In the genomic region with DNA sequence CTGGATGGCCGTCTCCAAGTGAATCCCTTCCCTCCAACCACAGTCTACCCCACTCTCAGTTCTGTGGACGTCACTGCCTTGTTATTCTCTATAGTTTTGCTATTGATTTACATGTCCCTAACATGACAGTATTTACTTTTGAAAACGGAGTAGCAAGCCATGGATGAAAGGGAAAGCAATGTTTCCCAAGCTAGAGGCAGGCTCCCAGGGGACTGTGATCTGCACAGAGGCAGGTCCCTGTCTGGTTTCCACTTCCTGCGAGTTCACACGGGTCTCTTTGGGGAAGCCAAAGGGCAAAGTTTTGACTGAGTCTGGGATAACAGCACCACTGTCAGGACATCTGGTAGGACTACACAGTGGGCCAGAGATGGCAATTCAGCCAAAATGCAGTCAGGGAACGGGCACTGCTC, we compare ENCODE assay signal across 8 cellular contexts. TPM values are rescaled to one million over a fixed set of nuclear protein-coding genes. Genes with fewer than 3 reads are reported as not detected.
DNase-seq lines count a peak whose midpoint lies in the region; ATAC-seq lines count a peak whose summit lies in the region.

No MANE protein-coding gene starts in this region.

- H3K36me3 ChIP-seq in neuronal stem cell (replicated peaks in 1 of 2; ENCODE audit: control insufficient read depth in 2 of 2, insufficient read depth in 2 of 2, low read length in 2 of 2) = no peaks in the 10 kb centered on the region

- H3K9me3 ChIP-seq in neuronal stem cell (replicated peaks in 1 of 2; ENCODE audit: control insufficient read depth in 2 of 2, insufficient read depth in 1 of 2, low read depth in 1 of 2, low read length in 2 of 2) = no peaks in the 10 kb centered on the region

- H3K27me3 ChIP-seq in neuronal stem cell (ENCODE audit: control insufficient read depth in 3 of 3, insufficient read depth in 3 of 3, low read depth in 1 of 3, low read length in 3 of 3) = no peaks in the 10 kb centered on the region

- H3K4ac ChIP-seq in neuronal stem cell (ENCODE audit: low read length) = no peak overlapping the region

- H2BK120ac ChIP-seq in neuronal stem cell (ENCODE audit: low read depth, low read length) = no peak overlapping the region

- H3K27ac ChIP-seq in neuronal stem cell (replicated peaks; ENCODE audit: low read length) = no peak overlapping the region

- no peak overlapping the region for H3K4me2 ChIP-seq in neuronal stem cell (ENCODE audit: insufficient read depth, low read length, poor library complexity, severe bottlenecking)

- no peak overlapping the region for H2BK12ac ChIP-seq in neuronal stem cell (ENCODE audit: low read length)

- WGBS in neuronal stem cell (ENCODE audit: extremely low coverage in 2 of 2, insufficient read length in 2 of 2, insufficient replicate concordance in 1 of 2), 2 donors = no CpG with 5 or more reads among the region's 6 CpGs

- H3K79me1 ChIP-seq in neuronal stem cell (ENCODE audit: low read depth, low read length) = no peaks in the 10 kb centered on the region

- H3K4me1 ChIP-seq in neuronal stem cell (ENCODE audit: control insufficient read depth in 2 of 2, insufficient read depth in 1 of 2, low read depth in 1 of 2, low read length in 2 of 2) = peaks cover 2 to 5% of the 10 kb centered on the region in 2 donors

- H4K8ac ChIP-seq in neuronal stem cell (ENCODE audit: low read depth, low read length) = no peak overlapping the region

- no peak overlapping the region for H3K18ac ChIP-seq in neuronal stem cell (ENCODE audit: low read length)

- H3K9ac ChIP-seq in neuronal stem cell (ENCODE audit: low read depth, low read length, poor library complexity) = no peak overlapping the region

- no peak overlapping the region for H3K14ac ChIP-seq in neuronal stem cell (ENCODE audit: low read length)

- no peak overlapping the region for H4K91ac ChIP-seq in neuronal stem cell (ENCODE audit: low read depth, low read length, poor library complexity)

- ATAC-seq in GM18907 (IDR thresholded peaks at IDR 0.05; ENCODE audit: unreplicated experiment) (peak; percentile 98), HG02610 (IDR thresholded peaks at IDR 0.05; ENCODE audit: unreplicated experiment) (peak; percentile 97)

- no peak overlapping the region for H2BK15ac ChIP-seq in neuronal stem cell (ENCODE audit: low read length)

- DNase-seq in RPMI7951 (ENCODE audit: low read depth) (peak; percentile 43), neuronal stem cell (ENCODE audit: low spot score) (no peak), NOMO-1 treated with dmso at 0.1 percent for 144 hours (lab: John Stamatoyannopoulos, UW; ENCODE audit: unreplicated experiment) (no peak), ecto neural progenitor cell (ENCODE audit: low spot score) (no peak), Kasumi-1 (lab: John Stamatoyannopoulos, UW) (no peak), NK-92 (lab: John Stamatoyannopoulos, UW; ENCODE audit: unreplicated experiment) (no peak)

- H3K23ac ChIP-seq in neuronal stem cell (ENCODE audit: low read depth, low read length, poor library complexity) = no peak overlapping the region

- peak overlapping the region; percentile 84 for H2AFZ ChIP-seq in neuronal stem cell (ENCODE audit: low read length)

- H2BK5ac ChIP-seq in neuronal stem cell (ENCODE audit: low read length) = no peak overlapping the region

- no peak overlapping the region for H2AK5ac ChIP-seq in neuronal stem cell (ENCODE audit: low read depth, low read length)

- H3K4me3 ChIP-seq in neuronal stem cell (ENCODE audit: low read length in 2 of 2) = no peak overlapping the region

RNA-seq across cellular contexts. Expression of a gene that starts 12.7 kb away (rescaled TPM):
- total RNA-seq in RPMI7951 (2014; rRNA removed; shearing (Covaris generic)) = 0.48 TPM in 1 of 2 replicates, not detected in the other
- polyA plus RNA-seq in neuronal stem cell (2013, experiment 1 of 2) = 0.08 TPM
- polyA plus RNA-seq in neuronal stem cell (2013, experiment 2 of 2) = 0.07 TPM

RNA-seq across cellular contexts. Expression of a gene that starts 35.6 kb away (rescaled TPM):
- 29.4 and 32.4 TPM in 2 replicates for total RNA-seq in RPMI7951 (2014; rRNA removed; shearing (Covaris generic))
- polyA plus RNA-seq in neuronal stem cell (2013, experiment 1 of 2) = 21.0 TPM
- polyA plus RNA-seq in neuronal stem cell (2013, experiment 2 of 2) = 21.0 TPM
